ENCODE assay signal across 8 cellular contexts in genomic region chr3:131503328-131503650, GRCh38. TPM values are rescaled to one million over a fixed set of nuclear protein-coding genes. Genes with fewer than 3 reads are reported as not detected.
DNase-seq lines count a peak whose midpoint lies in the region; ATAC-seq and TF ChIP-seq lines count a peak whose summit lies in the region.

No MANE protein-coding gene starts in this region.

- H3K9me3 Mint-ChIP-seq in dendritic cell treated with granulocyte-macrophage colony-stimulating factor and Interleukin-4, amounts not matched to agents 40 ng/mL and 50 ng/mL, for 4 days = no peaks in the 10 kb centered on the region
- no peaks in the 10 kb centered on the region for H3K9me3 Mint-ChIP-seq in natural killer cell

- ATAC-seq in natural killer cell = peak in 2 of 3 donors; percentile 4 to 7
- no peak for ATAC-seq in HG03139 (IDR thresholded peaks at IDR 0.05; ENCODE audit: unreplicated experiment)

- H3K27ac Mint-ChIP-seq in dendritic cell treated with granulocyte-macrophage colony-stimulating factor and Interleukin-4, amounts not matched to agents 40 ng/mL and 50 ng/mL, for 4 days = peak overlapping the region; percentile 99
- H3K27ac Mint-ChIP-seq in natural killer cell = peak overlapping the region; percentile 97 to 99

- in situ Hi-C loops in ACHN (cut with HindIII; ENCODE audit: low pct_ligation_motif_present, low pct_unique_long_range_greater_than_20kb, low sequenced_read_pairs) = no loop called here

- no peaks in the 10 kb centered on the region for H3K27me3 Mint-ChIP-seq in dendritic cell treated with granulocyte-macrophage colony-stimulating factor and Interleukin-4, amounts not matched to agents 40 ng/mL and 50 ng/mL, for 4 days
- H3K27me3 Mint-ChIP-seq in natural killer cell (ENCODE audit: low read depth in 2 of 2) = peaks cover 3 to 6% of the 10 kb centered on the region in 2 donors

- TF ChIP-seq CTCF in natural killer cell (IDR thresholded peaks at IDR 0.05) (no peak), GM10248 (IDR thresholded peaks at IDR 0.05; ENCODE audit: control extremely low read depth, extremely low read depth, low read depth, missing control alignments) (no peak)

- CTCF ChIA-PET in GM10248 (lab: Yijun Ruan, JAX) = no interaction called here

- peaks cover 38% of the 10 kb centered on the region for H3K36me3 Mint-ChIP-seq in dendritic cell treated with granulocyte-macrophage colony-stimulating factor and Interleukin-4, amounts not matched to agents 40 ng/mL and 50 ng/mL, for 4 days (ENCODE audit: low read depth)
- H3K36me3 Mint-ChIP-seq in natural killer cell = peaks cover 8% of the 10 kb centered on the region

- peak overlapping the region; percentile 100 for H3K4me3 Mint-ChIP-seq in dendritic cell treated with granulocyte-macrophage colony-stimulating factor and Interleukin-4, amounts not matched to agents 40 ng/mL and 50 ng/mL, for 4 days
- H3K4me3 Mint-ChIP-seq in natural killer cell = peak overlapping the region; percentile 98

- intact Hi-C loops in dendritic cell treated with granulocyte-macrophage colony-stimulating factor and Interleukin-4, amounts not matched to agents 40 ng/mL and 50 ng/mL, for 4 days (cut with micrococcal nuclease) = loop anchor here (2.0 to 10.0 kb wide), 3 partner anchors 116 to 608 kb away; partner anchors contain the start of genes ASTE1, ATP2C1 and NEK11
- intact Hi-C loops in natural killer cell (cut with micrococcal nuclease) = loop anchor here (1.0 to 2.0 kb wide), 2 partner anchors 122 to 476 kb away; partner anchors contain the start of genes ASTE1, NEK11 and NUDT16

- POLR2A ChIA-PET in GM10248 (lab: Yijun Ruan, JAX) = no interaction called here

- H3K4me1 Mint-ChIP-seq in dendritic cell treated with granulocyte-macrophage colony-stimulating factor and Interleukin-4, amounts not matched to agents 40 ng/mL and 50 ng/mL, for 4 days (ENCODE audit: low read depth) = peaks cover 39% of the 10 kb centered on the region
- peaks cover 22 to 46% of the 10 kb centered on the region in 2 donors for H3K4me1 Mint-ChIP-seq in natural killer cell

- peak in 2 of 3 experiments; percentile 70 to 89 for DNase-seq in NCI-H1417 (lab: John Stamatoyannopoulos, UW)
- no peak for DNase-seq in NCI-H1417 treated with DMSO at 0.1 percent for 48 hours (lab: John Stamatoyannopoulos, UW)
- peak; percentile 51 to 80 for DNase-seq in NCI-H2081 (lab: John Stamatoyannopoulos, UW)
- no peak for DNase-seq in natural killer cell
- no peak for DNase-seq in GM10248 (ENCODE audit: extremely low spot score)
- no peak for DNase-seq in ACHN

RNA-seq across cellular contexts. Expression of gene MRPL3, which starts 0.5 kb away (rescaled TPM):
- total RNA-seq in natural killer cell = 10 to 100 TPM; 25.9 to 42.2 (median 29.7) TPM

Comparison
In these comparisons a context has a peak if more than half of its experiments do, and no peak if none do; other contexts are left out.
1. DNase-seq: peak in NCI-H1417 (2 of 3) and NCI-H2081 (2 of 2); none in NCI-H1417 treated with DMSO at 0.1 percent for 48 hours (single experiment), natural killer cell (single experiment), GM10248 (single experiment) and ACHN (single experiment).